8 cellular contexts compared by ENCODE assay signal in the genomic region with DNA sequence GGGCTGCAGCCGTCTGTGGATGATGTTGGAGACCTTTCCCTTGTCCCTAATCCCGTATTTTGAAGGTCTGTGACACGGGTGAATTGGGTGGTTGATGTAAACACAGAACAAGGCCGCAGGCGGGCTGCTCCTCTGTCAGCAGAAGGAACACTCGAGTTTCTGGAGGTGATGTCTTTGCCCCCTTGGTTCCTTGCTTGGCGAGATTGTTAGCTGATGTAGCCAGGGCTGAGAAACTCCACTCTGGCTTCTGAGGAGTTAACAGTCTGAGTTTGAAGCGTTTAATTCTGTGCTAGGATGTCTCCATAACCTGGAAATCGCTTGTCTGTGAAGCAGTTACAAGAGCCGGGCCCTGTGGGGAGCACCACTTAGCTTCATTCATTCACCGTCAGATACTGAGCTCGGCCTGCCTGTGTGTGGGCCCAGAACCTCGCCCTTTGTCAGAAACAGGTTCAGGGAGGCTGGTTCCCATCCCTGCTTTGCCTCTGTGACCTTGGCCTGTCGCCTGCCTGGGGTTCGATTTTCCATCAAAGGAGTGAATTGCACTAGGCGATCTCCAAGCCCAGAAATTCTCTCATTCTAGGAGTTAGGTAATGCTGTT. TPM values are rescaled to one million over a fixed set of nuclear protein-coding genes. Genes with fewer than 3 reads are reported as not detected.
DNase-seq lines count a peak whose midpoint lies in the region; ATAC-seq and TF ChIP-seq lines count a peak whose summit lies in the region.

No MANE protein-coding gene starts in this region.

- DNase-seq in DMS53 (lab: John Stamatoyannopoulos, UW), result peak; percentile 45
- DNase-seq in DMS53 treated with DMSO at 0.1 percent for 48 hours (lab: John Stamatoyannopoulos, UW; ENCODE audit: unreplicated experiment), result no peak
- DNase-seq in T-helper 17 cell, result no peak
- peak; percentile 58 to 64 for DNase-seq in erythroblast (lab: John Stamatoyannopoulos, UW)
- DNase-seq in natural killer cell, result no peak
- DNase-seq in NCI-H446 treated with DMSO at 0.1 percent for 48 hours (lab: John Stamatoyannopoulos, UW), result no peak
- no peak for DNase-seq in NCI-H128 (lab: John Stamatoyannopoulos, UW; ENCODE audit: unreplicated experiment)
- DNase-seq in T-helper 9 cell, result no peak

- TF ChIP-seq CTCF in natural killer cell (IDR thresholded peaks at IDR 0.05), result no peak

- H3K4me1 Mint-ChIP-seq in T-helper 17 cell (peaks cover 24% of the 10 kb centered on the region), natural killer cell (peaks cover 22 to 34% of the 10 kb centered on the region in 2 donors)

- H3K27me3 Mint-ChIP-seq in T-helper 17 cell (no peaks in the 10 kb centered on the region), natural killer cell (ENCODE audit: low read depth in 2 of 2) (peaks cover 0 to 3% of the 10 kb centered on the region in 2 donors)

- H3K36me3 Mint-ChIP-seq in T-helper 17 cell (ENCODE audit: low read depth) (peaks cover 4% of the 10 kb centered on the region), natural killer cell (no peaks in the 10 kb centered on the region)

- H3K4me3 Mint-ChIP-seq in T-helper 17 cell (peak overlapping the region; percentile 99), natural killer cell (peak overlapping the region; percentile 85)

- peak overlapping the region; percentile 100 for H3K27ac Mint-ChIP-seq in T-helper 17 cell
- H3K27ac Mint-ChIP-seq in natural killer cell, result peak overlapping the region; percentile 86 to 99

- H3K9me3 ChIP-seq in T-helper 17 cell (ENCODE audit: control insufficient read depth, low read length, poor library complexity, severe bottlenecking), result no peaks in the 10 kb centered on the region

- ATAC-seq in T-helper 17 cell (no peak), natural killer cell (no peak)

- no peaks in the 10 kb centered on the region for H3K9me3 Mint-ChIP-seq in natural killer cell

- intact Hi-C loops in natural killer cell (cut with micrococcal nuclease), result loop anchor here (2.0 to 10.0 kb wide), 3 partner anchors 28 to 352 kb away; a partner anchor contains a TSS

- no peak for TF ChIP-seq POLR2A in erythroblast (IDR thresholded peaks at IDR 0.05; ENCODE audit: low read length)

RNA-seq across cellular contexts. Expression of a gene that starts 1.3 kb away (rescaled TPM):
- total RNA-seq in T-helper 17 cell (100 to 1,000 TPM; 221 to 247 TPM), natural killer cell (100 to 1,000 TPM; 272 to 291 (median 285) TPM)

RNA-seq across cellular contexts. Expression of a gene that starts 29.2 kb away (rescaled TPM):
- total RNA-seq in T-helper 17 cell (10 to 100 TPM; 11.6 to 14.4 TPM), natural killer cell (10 to 100 TPM; 12.2 to 28.4 (median 14.2) TPM)

Comparison
In these comparisons a context has a peak if more than half of its experiments do, and no peak if none do; other contexts are left out.
1. DNase-seq: peak in DMS53 (single experiment) and erythroblast (2 of 2); none in DMS53 treated with DMSO at 0.1 percent for 48 hours (single experiment), T-helper 17 cell (0 of 3), natural killer cell (single experiment), NCI-H446 treated with DMSO at 0.1 percent for 48 hours (single experiment), NCI-H128 (single experiment) and T-helper 9 cell (single experiment).